1 cellular context compared by ENCODE assay signal in the genomic region with DNA sequence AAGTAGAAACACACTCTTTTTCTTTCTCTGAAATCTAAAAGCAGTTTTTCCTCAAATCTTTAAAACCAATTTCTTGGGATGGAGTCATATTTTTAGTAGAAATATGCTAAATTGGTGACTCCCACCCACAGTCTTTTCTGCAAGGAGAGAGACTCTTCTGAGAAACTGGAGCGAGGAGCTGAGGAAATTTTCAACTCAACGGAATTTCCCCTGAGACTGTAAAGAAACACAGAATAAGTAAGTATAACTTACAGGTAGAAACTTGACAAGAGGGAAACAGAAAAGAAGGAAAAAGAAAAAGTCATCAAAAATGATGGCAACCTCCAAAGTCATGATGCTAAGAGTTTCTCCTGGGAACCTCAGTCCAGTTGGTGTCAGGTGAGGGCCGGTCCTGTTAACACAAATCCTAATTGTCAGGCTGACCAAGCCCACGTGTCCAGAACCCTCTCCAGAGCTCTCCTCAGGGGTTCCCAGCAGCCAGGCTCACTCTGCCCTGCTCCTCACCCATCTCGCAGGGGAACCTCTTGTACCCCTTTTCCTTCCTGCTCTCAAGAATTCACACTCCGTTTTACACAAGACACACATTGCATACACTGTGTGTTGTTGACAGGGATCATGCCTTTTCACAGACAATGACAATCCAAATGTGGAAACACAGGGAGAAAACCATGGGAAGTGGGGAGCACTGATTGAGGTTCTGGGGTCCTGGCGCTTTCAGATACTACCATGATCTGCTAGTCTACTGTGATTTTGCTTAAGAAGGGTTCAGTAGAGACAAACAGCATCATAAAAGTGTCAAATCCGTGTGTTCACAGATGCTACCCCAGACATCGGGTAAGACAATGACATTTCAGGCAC.
TF ChIP-seq lines count a peak whose summit lies in the region.

No MANE protein-coding gene starts in this region.

TF ChIP-seq in A549, 52 proteins besides CTCF, POLR2A, EP300 and RAD21 (continued from another document):
- no peak for TF ChIP-seq CEBPB (IDR thresholded peaks at IDR 0.05)
- TF ChIP-seq, protein P1, sequence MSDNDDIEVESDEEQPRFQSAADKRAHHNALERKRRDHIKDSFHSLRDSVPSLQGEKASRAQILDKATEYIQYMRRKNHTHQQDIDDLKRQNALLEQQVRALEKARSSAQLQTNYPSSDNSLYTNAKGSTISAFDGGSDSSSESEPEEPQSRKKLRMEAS (IDR thresholded peaks at IDR 0.05): no peak
- no peak for TF ChIP-seq FOSL2 (IDR thresholded peaks at IDR 0.05)
- TF ChIP-seq FOSL2 (CRISPR knock-in tag; IDR thresholded peaks at IDR 0.05): no peak
- TF ChIP-seq NFE2L2 (conservative IDR thresholded peaks at IDR 0.05; ENCODE audit: low read length): no peak
- no peak for TF ChIP-seq NPAS2 (CRISPR knock-in tag; IDR thresholded peaks at IDR 0.05; ENCODE audit: borderline replicate concordance)
- TF ChIP-seq ZSCAN20 (CRISPR knock-in tag; IDR thresholded peaks at IDR 0.05): no peak
- TF ChIP-seq JUN (IDR thresholded peaks at IDR 0.05): no peak
- no peak for TF ChIP-seq ESRRA (IDR thresholded peaks at IDR 0.05; ENCODE audit: borderline replicate concordance, low read length)
